Comparison of ENCODE assay signal across 7 cellular contexts in genomic region chr22:50628543-50629134, GRCh38. TPM values are rescaled to one million over a fixed set of nuclear protein-coding genes. Genes with fewer than 3 reads are reported as not detected.
DNase-seq lines count a peak whose midpoint lies in the region; ATAC-seq and TF ChIP-seq lines count a peak whose summit lies in the region.

No MANE protein-coding gene starts in this region.

- H3K9me3 ChIP-seq in iPS-18c (ENCODE audit: control insufficient read depth, insufficient read depth, low read length) (no peaks in the 10 kb centered on the region), suprapubic skin (no peaks in the 10 kb centered on the region)

- DNase-seq in HFFc6, result no peak
- DNase-seq in activated CD8-positive, alpha-beta T cell treated with anti-CD3 and anti-CD28 coated beads, Interleukin-2, amount 10 ng/mL, durations not matched to agents 7 days and 5 days, result no peak
- peak; percentile 58 to 77 for DNase-seq in suprapubic skin (ENCODE audit: low spot score in 2 of 2)
- DNase-seq in superior temporal gyrus (ENCODE audit: extremely low spot score), result no peak
- DNase-seq in NCI-H2196 treated with DMSO at 0.1 percent for 48 hours (lab: John Stamatoyannopoulos, UW; ENCODE audit: unreplicated experiment), result no peak

- peaks cover 15% of the 10 kb centered on the region for H3K4me1 Mint-ChIP-seq in HFFc6 (ENCODE audit: low read depth)
- peaks cover 22% of the 10 kb centered on the region for H3K4me1 Mint-ChIP-seq in activated CD8-positive, alpha-beta T cell treated with anti-CD3 and anti-CD28 coated beads, Interleukin-2, amount 10 ng/mL, durations not matched to agents 7 days and 5 days (ENCODE audit: low read depth)

- peaks cover 32% of the 10 kb centered on the region for H3K4me1 ChIP-seq in suprapubic skin

- peak overlapping the region; percentile 68 for H3K4me3 ChIP-seq in iPS-18c (ENCODE audit: insufficient read depth, low read depth, low read length)
- peak overlapping the region; percentile 87 for H3K4me3 ChIP-seq in suprapubic skin

- CTCF ChIA-PET in activated CD8-positive, alpha-beta T cell treated with anti-CD3 and anti-CD28 coated beads, Interleukin-2, amount 10 ng/mL, durations not matched to agents 7 days and 5 days (lab: Charles Lee), result interaction anchor here (2.1 to 2.7 kb wide), 2 partner anchors 63 to 103 kb away, joined by 8 to 11 read pairs; partner anchors contain the start of gene SCO2

- no peaks in the 10 kb centered on the region for H3K36me3 Mint-ChIP-seq in HFFc6 (ENCODE audit: low read depth)
- peaks cover 7% of the 10 kb centered on the region for H3K36me3 Mint-ChIP-seq in activated CD8-positive, alpha-beta T cell treated with anti-CD3 and anti-CD28 coated beads, Interleukin-2, amount 10 ng/mL, durations not matched to agents 7 days and 5 days (ENCODE audit: low read depth)

- H3K4me3 Mint-ChIP-seq in HFFc6, result peak overlapping the region; percentile 91
- peak overlapping the region; percentile 79 for H3K4me3 Mint-ChIP-seq in activated CD8-positive, alpha-beta T cell treated with anti-CD3 and anti-CD28 coated beads, Interleukin-2, amount 10 ng/mL, durations not matched to agents 7 days and 5 days

- no peak for TF ChIP-seq POLR2A in suprapubic skin (IDR thresholded peaks at IDR 0.05)

- H3K27ac Mint-ChIP-seq in HFFc6, result no peak overlapping the region
- H3K27ac Mint-ChIP-seq in activated CD8-positive, alpha-beta T cell treated with anti-CD3 and anti-CD28 coated beads, Interleukin-2, amount 10 ng/mL, durations not matched to agents 7 days and 5 days, result peak overlapping the region; percentile 68

- peaks cover 2% of the 10 kb centered on the region for H3K27me3 Mint-ChIP-seq in HFFc6 (ENCODE audit: insufficient read depth)
- H3K27me3 Mint-ChIP-seq in activated CD8-positive, alpha-beta T cell treated with anti-CD3 and anti-CD28 coated beads, Interleukin-2, amount 10 ng/mL, durations not matched to agents 7 days and 5 days (ENCODE audit: low read depth), result peaks cover 3% of the 10 kb centered on the region

- H3K27ac ChIP-seq in suprapubic skin, result peak overlapping the region; percentile 68

- peak; percentile 27 for ATAC-seq in activated CD8-positive, alpha-beta T cell treated with anti-CD3 and anti-CD28 coated beads, Interleukin-2, amount 10 ng/mL, durations not matched to agents 7 days and 5 days
- no peak for ATAC-seq in HG03520 (IDR thresholded peaks at IDR 0.05; ENCODE audit: unreplicated experiment)

- no peaks in the 10 kb centered on the region for H3K9me3 Mint-ChIP-seq in HFFc6
- H3K9me3 Mint-ChIP-seq in activated CD8-positive, alpha-beta T cell treated with anti-CD3 and anti-CD28 coated beads, Interleukin-2, amount 10 ng/mL, durations not matched to agents 7 days and 5 days (ENCODE audit: insufficient read depth), result no peaks in the 10 kb centered on the region

- no peaks in the 10 kb centered on the region for H3K27me3 ChIP-seq in suprapubic skin

- POLR2A ChIA-PET in activated CD8-positive, alpha-beta T cell treated with anti-CD3 and anti-CD28 coated beads, Interleukin-2, amount 10 ng/mL, durations not matched to agents 7 days and 5 days (lab: Charles Lee), result interaction anchor here (0.9 to 1.1 kb wide), 2 partner anchors 103 to 186 kb away, joined by 3 to 8 read pairs; partner anchors contain the start of gene SCO2

- H3K36me3 ChIP-seq in suprapubic skin, result peaks cover 12% of the 10 kb centered on the region

- no peak for TF ChIP-seq EP300 in suprapubic skin (IDR thresholded peaks at IDR 0.05)

- no peak for TF ChIP-seq CTCF in HFFc6 (IDR thresholded peaks at IDR 0.05)
- TF ChIP-seq CTCF in suprapubic skin (IDR thresholded peaks at IDR 0.05), result no peak

- 51% methylated on average over 8 of the region's 16 CpGs for WGBS in suprapubic skin

RNA-seq across cellular contexts. Expression of gene ARSA, which starts 0.7 kb away (rescaled TPM):
- 10 to 100 TPM; 28.0 to 35.4 (median 30.6) TPM for total RNA-seq in HFFc6 (2021; fragmentation: NEBNext Ultra II Directional; extraction: Animal tissue kit (Norgen Biotek cat#: 25700))
- total RNA-seq in activated CD8-positive, alpha-beta T cell treated with anti-CD3 and anti-CD28 coated beads, Interleukin-2, amount 10 ng/mL, durations not matched to agents 7 days and 5 days, result 10 to 100 TPM; 28.8 to 35.1 TPM
- total RNA-seq in suprapubic skin, result 10 to 100 TPM; 37.0 to 51.3 (median 42.2) TPM

RNA-seq across cellular contexts. Expression of gene MAPK8IP2, which starts 28.0 kb away (rescaled TPM):
- total RNA-seq in HFFc6 (2021; fragmentation: NEBNext Ultra II Directional; extraction: Animal tissue kit (Norgen Biotek cat#: 25700)), result under 1 TPM; 0.14 to 0.25 (median 0.15) TPM
- total RNA-seq in activated CD8-positive, alpha-beta T cell treated with anti-CD3 and anti-CD28 coated beads, Interleukin-2, amount 10 ng/mL, durations not matched to agents 7 days and 5 days, result under 1 TPM; 0.29 to 0.31 TPM
- 1 to 10 TPM; 2.6 to 4.4 (median 3.7) TPM for total RNA-seq in suprapubic skin

RNA-seq across cellular contexts. Expression of gene SHANK3, which starts 44.0 kb away (rescaled TPM):
- total RNA-seq in HFFc6 (2021; fragmentation: NEBNext Ultra II Directional; extraction: Animal tissue kit (Norgen Biotek cat#: 25700)), result under 1 TPM; 0.65 to 0.97 (median 0.68) TPM
- under 1 TPM in 1 of 2 experiments, not detected in 1; 0.05 TPM for total RNA-seq in activated CD8-positive, alpha-beta T cell treated with anti-CD3 and anti-CD28 coated beads, Interleukin-2, amount 10 ng/mL, durations not matched to agents 7 days and 5 days
- 10 to 100 TPM in 2 of 4 donors, 1 to 10 TPM in 2; 2.9 to 15.9 (median 9.5) TPM for total RNA-seq in suprapubic skin

RNA-seq across cellular contexts. Expression of gene CHKB, which starts 46.0 kb away (rescaled TPM):
- 10 to 100 TPM; 21.1 to 26.2 (median 25.2) TPM for total RNA-seq in HFFc6 (2021; fragmentation: NEBNext Ultra II Directional; extraction: Animal tissue kit (Norgen Biotek cat#: 25700))
- total RNA-seq in activated CD8-positive, alpha-beta T cell treated with anti-CD3 and anti-CD28 coated beads, Interleukin-2, amount 10 ng/mL, durations not matched to agents 7 days and 5 days, result 100 to 1,000 TPM in 1 of 2 experiments, 10 to 100 TPM in 1; 98.9 to 101 TPM
- 10 to 100 TPM; 43.0 to 86.5 (median 73.0) TPM for total RNA-seq in suprapubic skin

RNA-seq across cellular contexts. Expression of gene CPT1B, which starts 50.4 kb away (rescaled TPM):
- 1 to 10 TPM in 5 of 6 experiments, under 1 TPM in 1; 0.82 to 3.0 (median 1.5) TPM for total RNA-seq in HFFc6 (2021; fragmentation: NEBNext Ultra II Directional; extraction: Animal tissue kit (Norgen Biotek cat#: 25700))
- 10 to 100 TPM; 77.4 to 80.9 TPM for total RNA-seq in activated CD8-positive, alpha-beta T cell treated with anti-CD3 and anti-CD28 coated beads, Interleukin-2, amount 10 ng/mL, durations not matched to agents 7 days and 5 days
- 10 to 100 TPM; 12.7 to 46.6 (median 19.2) TPM for total RNA-seq in suprapubic skin

Comparison
In these comparisons a context has a peak if more than half of its experiments do, and no peak if none do; other contexts are left out.
1. DNase-seq: peak in suprapubic skin (2 of 2); none in HFFc6 (single experiment), activated CD8-positive, alpha-beta T cell treated with anti-CD3 and anti-CD28 coated beads, Interleukin-2, amount 10 ng/mL, durations not matched to agents 7 days and 5 days (single experiment), superior temporal gyrus (single experiment) and NCI-H2196 treated with DMSO at 0.1 percent for 48 hours (single experiment).